ENCODE assay signal across 1 cellular context in genomic region chr11:2725367-2726300, GRCh38.
A peak's percentile ranks its signal among the peaks of the same experiment; 100 is the strongest.
TF ChIP-seq lines count a peak whose summit lies in the region.

No MANE protein-coding gene starts in this region.

TF ChIP-seq in HepG2, 621 proteins besides CTCF, POLR2A, EP300 and RAD21 (continues in another document):
- no peak for TF ChIP-seq MAX (IDR thresholded peaks at IDR 0.05)
- TF ChIP-seq ZNF704 (CRISPR knock-in tag; IDR thresholded peaks at IDR 0.05; ENCODE audit: borderline replicate concordance), result no peak
- TF ChIP-seq ZFX (CRISPR knock-in tag; IDR thresholded peaks at IDR 0.05; ENCODE audit: low read depth), result peak; percentile 36; the same call in 1 of the 2 replicates
- no peak for TF ChIP-seq KLF12 (CRISPR knock-in tag; IDR thresholded peaks at IDR 0.05; ENCODE audit: borderline replicate concordance)
- no peak for TF ChIP-seq ZNF841 (CRISPR knock-in tag; IDR thresholded peaks at IDR 0.05; ENCODE audit: borderline replicate concordance)
- peak; percentile 21; the same call in 1 of the 2 replicates for TF ChIP-seq ZNF292 (CRISPR knock-in tag; IDR thresholded peaks at IDR 0.05; ENCODE audit: borderline replicate concordance, low read depth)
- TF ChIP-seq RBFOX2 (IDR thresholded peaks at IDR 0.05; ENCODE audit: low read depth, low read length), result peak; percentile 60; the same call in 1 of the 2 replicates
- peak; percentile 15; the same call in 1 of the 2 replicates for TF ChIP-seq ZNF772 (CRISPR knock-in tag; IDR thresholded peaks at IDR 0.05)
- 0 out of 2 replicates have a peak, but pooled peaks have one; percentile 3 for TF ChIP-seq HDAC2 (CRISPR knock-in tag; IDR thresholded peaks at IDR 0.05)
- TF ChIP-seq ARID4A (CRISPR knock-in tag; IDR thresholded peaks at IDR 0.05; ENCODE audit: borderline replicate concordance), result peak; percentile 44; the same call in 1 of the 2 replicates
- TF ChIP-seq ZNF207 (IDR thresholded peaks at IDR 0.05; ENCODE audit: borderline replicate concordance), result no peak
- peak; percentile 58; the same call in 1 of the 2 replicates for TF ChIP-seq PAXIP1 (CRISPR knock-in tag; conservative IDR thresholded peaks at IDR 0.05)
- no peak for TF ChIP-seq CREB1 (IDR thresholded peaks at IDR 0.05)
- no peak for TF ChIP-seq CREB1 (CRISPR knock-in tag; IDR thresholded peaks at IDR 0.05)
- no peak for TF ChIP-seq RARA (CRISPR knock-in tag; IDR thresholded peaks at IDR 0.05)
- TF ChIP-seq MED1 (CRISPR knock-in tag; IDR thresholded peaks at IDR 0.05), result 0 out of 2 replicates have a peak, but pooled peaks have one; percentile 20
- TF ChIP-seq GATAD2A (CRISPR knock-in tag; IDR thresholded peaks at IDR 0.05), result 0 out of 2 replicates have a peak, but pooled peaks have one; percentile 16
- no peak for TF ChIP-seq HDAC6 (IDR thresholded peaks at IDR 0.05; ENCODE audit: low read depth, low read length)
- TF ChIP-seq ZC3H4 (CRISPR knock-in tag; IDR thresholded peaks at IDR 0.05; ENCODE audit: borderline replicate concordance), result peak; percentile 66; the same call in 1 of the 2 replicates
- TF ChIP-seq NR2F6 (IDR thresholded peaks at IDR 0.05), result 0 out of 2 replicates have a peak, but pooled peaks have one; percentile 3
- TF ChIP-seq NR2F6 (CRISPR knock-in tag; IDR thresholded peaks at IDR 0.05), result no peak
- no peak for TF ChIP-seq ZBTB3 (CRISPR knock-in tag; IDR thresholded peaks at IDR 0.05; ENCODE audit: borderline replicate concordance, low read depth)
- TF ChIP-seq ZFP82 (CRISPR knock-in tag; IDR thresholded peaks at IDR 0.05; ENCODE audit: borderline replicate concordance), result no peak
- TF ChIP-seq HCFC1 (IDR thresholded peaks at IDR 0.05; ENCODE audit: low read depth, low read length), result no peak
- no peak for TF ChIP-seq ZNF337 (CRISPR knock-in tag; IDR thresholded peaks at IDR 0.05; ENCODE audit: borderline replicate concordance, low read depth)
- 0 out of 2 replicates have a peak, but pooled peaks have one; percentile 13 for TF ChIP-seq ZBTB7A (CRISPR knock-in tag; IDR thresholded peaks at IDR 0.05)
- TF ChIP-seq GABPB1 (CRISPR knock-in tag; IDR thresholded peaks at IDR 0.05), result 0 out of 2 replicates have a peak, but pooled peaks have one; percentile 8
- TF ChIP-seq NR3C1 (CRISPR knock-in tag; IDR thresholded peaks at IDR 0.05), result no peak
- no peak for TF ChIP-seq RFX3 (CRISPR knock-in tag; IDR thresholded peaks at IDR 0.05)
- no peak for TF ChIP-seq ZNF24 (IDR thresholded peaks at IDR 0.05)
- TF ChIP-seq ZNF687 (CRISPR knock-in tag; IDR thresholded peaks at IDR 0.05), result peak; percentile 68
- TF ChIP-seq POLR2AphosphoS2 (IDR thresholded peaks at IDR 0.05; ENCODE audit: low read depth, low read length), result no peak
- no peak for TF ChIP-seq SPEN (CRISPR knock-in tag; IDR thresholded peaks at IDR 0.05; ENCODE audit: low read depth)
- TF ChIP-seq REL (CRISPR knock-in tag; conservative IDR thresholded peaks at IDR 0.05), result 0 out of 2 replicates have a peak, but pooled peaks have one; percentile 49
- peak; percentile 26; the same call in 1 of the 2 replicates for TF ChIP-seq ZNF792 (CRISPR knock-in tag; IDR thresholded peaks at IDR 0.05)
- TF ChIP-seq IRF2 (CRISPR knock-in tag; IDR thresholded peaks at IDR 0.05), result no peak
- no peak for TF ChIP-seq TCF7L2 (IDR thresholded peaks at IDR 0.05; ENCODE audit: low read depth, low read length)
- 0 out of 2 replicates have a peak, but pooled peaks have one; percentile 40 for TF ChIP-seq HOXD1 (CRISPR knock-in tag; IDR thresholded peaks at IDR 0.05)
- TF ChIP-seq ZNF609 (CRISPR knock-in tag; IDR thresholded peaks at IDR 0.05; ENCODE audit: borderline replicate concordance), result 0 out of 2 replicates have a peak, but pooled peaks have one; percentile 36
- no peak for TF ChIP-seq CBX5 (CRISPR knock-in tag; IDR thresholded peaks at IDR 0.05; ENCODE audit: borderline replicate concordance)
- no peak for TF ChIP-seq TCF7 (IDR thresholded peaks at IDR 0.05; ENCODE audit: low read depth)
- TF ChIP-seq SMARCE1 (IDR thresholded peaks at IDR 0.05; ENCODE audit: borderline replicate concordance), result no peak
- TF ChIP-seq HNF4A (CRISPR knock-in tag; IDR thresholded peaks at IDR 0.05), result peak; percentile 29
